9 cellular contexts compared by ENCODE assay signal in the genomic region with DNA sequence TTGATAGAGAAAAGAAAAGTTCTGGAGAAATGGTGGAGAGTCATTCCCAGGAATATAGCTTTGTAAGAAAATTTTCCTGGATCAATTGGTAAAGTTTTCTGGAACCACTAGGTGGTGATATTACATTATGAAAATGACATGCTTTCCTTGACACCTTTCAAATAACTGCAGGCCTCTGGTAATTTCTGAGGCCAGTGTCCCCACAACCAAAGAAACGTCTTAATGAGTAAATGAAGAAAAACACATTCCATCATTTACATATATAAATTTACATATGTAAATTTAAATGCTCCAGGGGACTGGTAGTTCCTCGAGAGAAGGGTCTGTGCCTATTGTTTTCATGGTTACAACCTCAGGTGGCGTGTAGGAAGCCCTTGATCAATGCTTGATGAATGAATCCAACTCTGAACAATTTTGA. TPM values are rescaled to one million over a fixed set of nuclear protein-coding genes. Genes with fewer than 3 reads are reported as not detected.
A peak's percentile ranks its signal among the peaks of the same experiment; 100 is the strongest.
DNase-seq lines count a peak whose midpoint lies in the region; ATAC-seq and TF ChIP-seq lines count a peak whose summit lies in the region.
"Had no signal": no experiment of that assay in that cellular context is flagged by ENCODE, and none has a peak within 500 bp of the region (broad histone marks: within the 10 kb centered on the region; RNA-seq: fewer than 3 reads in every experiment).

No MANE protein-coding gene starts in this region.

- H3K27ac ChIP-seq in RWPE2 (ENCODE audit: poor library complexity, severe bottlenecking) = no peak overlapping the region
- no peak overlapping the region for H3K27ac ChIP-seq in esophagus squamous epithelium

- H3K4me3 ChIP-seq in RWPE2 (ENCODE audit: severe bottlenecking) = no peak overlapping the region
- no peak overlapping the region for H3K4me3 ChIP-seq in esophagus squamous epithelium

- no peaks in the 10 kb centered on the region for H3K9me3 Mint-ChIP-seq in nephron
- H3K9me3 Mint-ChIP-seq: CD8-positive, alpha-beta memory T cell had no signal

- no peaks in the 10 kb centered on the region for H3K36me3 Mint-ChIP-seq in nephron (ENCODE audit: low read depth)
- H3K36me3 Mint-ChIP-seq: CD8-positive, alpha-beta memory T cell had no signal

- no peak for TF ChIP-seq POLR2A in esophagus squamous epithelium (IDR thresholded peaks at IDR 0.05)

- 52 to 61% methylated on average over 3 of the region's 3 CpGs for WGBS in esophagus squamous epithelium, 2 donors

- intact Hi-C loops in esophagus squamous epithelium (cut with DNase I) = loop anchor here (5.0 kb wide), 1 partner anchor 146 kb away; no protein-coding TSS in a partner anchor

- ATAC-seq in RWPE2 (ENCODE audit: low read depth) (no peak), HG02642 (IDR thresholded peaks at IDR 0.05; ENCODE audit: poor library complexity, unreplicated experiment) (no peak), HG03571 (IDR thresholded peaks at IDR 0.05; ENCODE audit: unreplicated experiment) (no peak)

- H3K4me1 Mint-ChIP-seq in nephron = peaks cover 4% of the 10 kb centered on the region
- H3K4me1 Mint-ChIP-seq: CD8-positive, alpha-beta memory T cell had no signal

- TF ChIP-seq CTCF in RWPE2 (IDR thresholded peaks at IDR 0.05; ENCODE audit: poor library complexity, severe bottlenecking) (peak; percentile 76), esophagus squamous epithelium (IDR thresholded peaks at IDR 0.05) (peak; percentile 57 to 78 (median 64)), nephron (IDR thresholded peaks at IDR 0.05; ENCODE audit: unreplicated experiment in 3 of 3) (peak; percentile 69 to 78 (median 70))

- H3K4me1 ChIP-seq in RWPE2 (ENCODE audit: insufficient read depth, poor library complexity, severe bottlenecking) = no peaks in the 10 kb centered on the region
- peaks cover 0 to 5% (median 0%) of the 10 kb centered on the region in 3 donors for H3K4me1 ChIP-seq in esophagus squamous epithelium

- H3K27me3 ChIP-seq in RWPE2 (ENCODE audit: insufficient read depth, poor library complexity, severe bottlenecking) (no peaks in the 10 kb centered on the region), esophagus squamous epithelium (no peaks in the 10 kb centered on the region)

- no peaks in the 10 kb centered on the region for H3K36me3 ChIP-seq in RWPE2 (ENCODE audit: low read depth)
- no peaks in the 10 kb centered on the region for H3K36me3 ChIP-seq in esophagus squamous epithelium

- H3K27ac Mint-ChIP-seq in nephron = no peak overlapping the region
- H3K27ac Mint-ChIP-seq: CD8-positive, alpha-beta memory T cell had no signal

- peaks cover 3% of the 10 kb centered on the region for H3K27me3 Mint-ChIP-seq in nephron (ENCODE audit: low read depth)

- H3K9me3 ChIP-seq in RWPE2 (ENCODE audit: severe bottlenecking) (no peaks in the 10 kb centered on the region), esophagus squamous epithelium (no peaks in the 10 kb centered on the region)

- no peak overlapping the region for H3K4me3 Mint-ChIP-seq in nephron
- H3K4me3 Mint-ChIP-seq: CD8-positive, alpha-beta memory T cell had no signal

- peak; percentile 20 for DNase-seq in NCI-H1436 (lab: John Stamatoyannopoulos, UW)
- no peak for DNase-seq in NCI-H1436 treated with DMSO at 0.1 percent for 48 hours (lab: John Stamatoyannopoulos, UW)
- DNase-seq in HPDE6-E6E7 (ENCODE audit: extremely low spot score) = peak; percentile 48
- DNase-seq in RWPE2 (ENCODE audit: low spot score) = no peak
- DNase-seq in esophagus squamous epithelium (lab: John Stamatoyannopoulos, UW) = no peak

RNA-seq across cellular contexts. Expression of a gene that starts 17.2 kb away (rescaled TPM):
- total RNA-seq in esophagus squamous epithelium = 10 to 100 TPM in 3 of 4 donors, 1 to 10 TPM in 1; 9.7 to 16.3 (median 12.7) TPM

RNA-seq across cellular contexts. Expression of a gene that starts 35.8 kb away (rescaled TPM):
- under 1 TPM; 0.32 to 0.79 (median 0.38) TPM for total RNA-seq in esophagus squamous epithelium

RNA-seq across cellular contexts. Expression of a gene that starts 35.9 kb away (rescaled TPM):
- total RNA-seq in esophagus squamous epithelium = 10 to 100 TPM; 16.6 to 61.4 (median 51.9) TPM

RNA-seq across cellular contexts. Expression of a gene that starts 45.2 kb away (rescaled TPM):
- total RNA-seq in esophagus squamous epithelium = 10 to 100 TPM; 19.1 to 52.0 (median 33.5) TPM

Comparison
In these comparisons a context has a peak if more than half of its experiments do, and no peak if none do; other contexts are left out.
1. DNase-seq: peak in NCI-H1436 (single experiment) and HPDE6-E6E7 (single experiment); none in NCI-H1436 treated with DMSO at 0.1 percent for 48 hours (single experiment), RWPE2 (single experiment) and esophagus squamous epithelium (single experiment).
2. Peak in every context shown above with its lines, with median percentiles within 50 percentile points of each other: CTCF ChIP-seq.